ENCODE assay signal across 11 cellular contexts in genomic region chr6:167832497-167833395, GRCh38. TPM values are rescaled to one million over a fixed set of nuclear protein-coding genes. Genes with fewer than 3 reads are reported as not detected.
DNase-seq lines count a peak whose midpoint lies in the region; ATAC-seq, FAIRE-seq and TF ChIP-seq lines count a peak whose summit lies in the region.
"Had no signal": no experiment of that assay in that cellular context is flagged by ENCODE, and none has a peak within 500 bp of the region (broad histone marks: within the 10 kb centered on the region; RNA-seq: fewer than 3 reads in every experiment).

No MANE protein-coding gene starts in this region.

- H3K27ac Mint-ChIP-seq in activated T-helper 17 cell treated with anti-CD3 and anti-CD28 coated beads, Interleukin-2, amount 50 U/mL, for 72 hours: peak overlapping the region; percentile 55
- H3K27ac Mint-ChIP-seq: activated naive CD4-positive, alpha-beta T cell treated with anti-CD3 and anti-CD28 coated beads, Interleukin-2, amount 50 U/mL, for 72 hours had no signal

- no peaks in the 10 kb centered on the region for H3K9me3 ChIP-seq in pancreas

- peaks cover 17% of the 10 kb centered on the region for H3K36me3 Mint-ChIP-seq in activated T-helper 17 cell treated with anti-CD3 and anti-CD28 coated beads, Interleukin-2, amount 50 U/mL, for 72 hours (ENCODE audit: low read depth)

- 6 to 8% methylated on average over 4 of the region's 4 CpGs for WGBS in pancreas, 2 donors

- H3K27me3 ChIP-seq in pancreas: no peaks in the 10 kb centered on the region

- H3K4me3 ChIP-seq in pancreas: peak overlapping the region in 1 of 4 donors; percentile 6

- intact Hi-C loops in pancreas (cut with DNase I): no loop called here

- no peak for FAIRE-seq in pancreas (lab: Jason Lieb, UNC)
- FAIRE-seq: A204.1 had no signal

- DNase-seq in DMS 273 (lab: John Stamatoyannopoulos, UW; ENCODE audit: unreplicated experiment) (peak; percentile 15), DMS 273 treated with DMSO at 0.1 percent for 48 hours (lab: John Stamatoyannopoulos, UW) (no peak), pancreas (no peak), NCI-H524 (lab: John Stamatoyannopoulos, UW) (no peak), SW480 (ENCODE audit: low spot score) (no peak), DMS114 treated with DMSO at 0.1 percent for 48 hours (lab: John Stamatoyannopoulos, UW; ENCODE audit: unreplicated experiment) (no peak)
- DNase-seq: NK-92 treated with Interleukin-12 subunit alpha and Interleukin-12 subunit beta, amount 100 ng/mL, for 24 hours had no signal

- H3K4me1 ChIP-seq in pancreas: peaks cover 21 to 71% (median 59%) of the 10 kb centered on the region in 3 donors

- peaks cover 27% of the 10 kb centered on the region for H3K4me1 Mint-ChIP-seq in activated T-helper 17 cell treated with anti-CD3 and anti-CD28 coated beads, Interleukin-2, amount 50 U/mL, for 72 hours

- H3K4me3 Mint-ChIP-seq in activated T-helper 17 cell treated with anti-CD3 and anti-CD28 coated beads, Interleukin-2, amount 50 U/mL, for 72 hours: peak overlapping the region; percentile 90

- H3K27me3 Mint-ChIP-seq in activated T-helper 17 cell treated with anti-CD3 and anti-CD28 coated beads, Interleukin-2, amount 50 U/mL, for 72 hours: peaks cover 3% of the 10 kb centered on the region

- H3K36me3 ChIP-seq in pancreas: no peaks in the 10 kb centered on the region

- no peak for TF ChIP-seq CTCF in pancreas (IDR thresholded peaks at IDR 0.05)

- peak overlapping the region in 3 of 4 donors; percentile 17 to 78 (median 71) for H3K27ac ChIP-seq in pancreas

- ATAC-seq in HG02884 (IDR thresholded peaks at IDR 0.05; ENCODE audit: unreplicated experiment) (peak; percentile 41), pancreas (peak; percentile 60 to 76 (median 74))
- ATAC-seq in activated T-helper 17 cell treated with anti-CD3 and anti-CD28 coated beads, Interleukin-2, amount 50 U/mL, for 72 hours (replicated peaks): peak; percentile 25

- no peaks in the 10 kb centered on the region for H3K9me3 Mint-ChIP-seq in activated T-helper 17 cell treated with anti-CD3 and anti-CD28 coated beads, Interleukin-2, amount 50 U/mL, for 72 hours
- H3K9me3 Mint-ChIP-seq: activated naive CD4-positive, alpha-beta T cell treated with anti-CD3 and anti-CD28 coated beads, Interleukin-2, amount 50 U/mL, for 72 hours had no signal

RNA-seq across cellular contexts. Expression of gene AFDN, which starts 6.0 kb away (rescaled TPM):
- total RNA-seq in activated T-helper 17 cell treated with anti-CD3 and anti-CD28 coated beads, Interleukin-2, amount 50 U/mL, for 72 hours: 100 to 1,000 TPM in 1 of 2 donors, 10 to 100 TPM in 1; 56.3 to 107 TPM
- total RNA-seq in pancreas: 100 to 1,000 TPM in 1 of 6 donors, 10 to 100 TPM in 5; 66.6 to 122 (median 75.7) TPM
- 10 to 100 TPM; 55.2 to 56.7 TPM for polyA plus RNA-seq in pancreas
